In genomic region chr22:23090079-23090835, GRCh38 we compare ENCODE assay signal across 22 cellular contexts.
"Had no signal": no experiment of that assay in that cellular context is flagged by ENCODE, and none has a peak within 500 bp of the region (broad histone marks: within the 10 kb centered on the region; RNA-seq: fewer than 3 reads in every experiment).

No MANE protein-coding gene starts in this region.

- H3K36me3 ChIP-seq: esophagus squamous epithelium, left ventricle myocardium inferior, lower lobe of right lung, neural progenitor cell, pancreas, suprapubic skin, thyroid gland, uterus had no signal

- DNase-seq: dermis blood vessel endothelial cell; esophagus squamous epithelium; foreskin fibroblast; head of caudate nucleus; kidney; left cardiac atrium; left ventricle myocardium inferior; lower lobe of right lung; natural killer cell; occipital lobe; pancreas; right cardiac atrium; small intestine; stimulated activated CD4-positive, alpha-beta T cell treated with anti-CD3 and anti-CD28 coated beads, Interleukin-12 subunit alpha, Interleukin-12 subunit beta, amount 100 ng/mL, for 4 hours; stimulated activated CD4-positive, alpha-beta T cell treated with anti-CD3 and anti-CD28 coated beads, Interleukin-2, amount 100 ng/mL, for 48 hours; stimulated activated naive CD4-positive, alpha-beta T cell treated with Interleukin-2 at 50 U/mL for 16 hours; thyroid gland; uterus had no signal

- H3K9ac ChIP-seq: neural progenitor cell had no signal

- ATAC-seq: gastroesophageal sphincter, left cardiac atrium, lower lobe of right lung, natural killer cell, pancreas, right cardiac atrium had no signal

- H3K4me2 ChIP-seq: hepatocyte, neural progenitor cell had no signal

- H3K4me1 ChIP-seq: left ventricle myocardium inferior, lower lobe of right lung, pancreas, uterus had no signal

- H3K4me3 ChIP-seq: esophagus squamous epithelium, gastroesophageal sphincter, hepatocyte, left ventricle myocardium inferior, lower lobe of right lung, neural progenitor cell, pancreas, suprapubic skin, thyroid gland, uterus had no signal

- H3K9me3 ChIP-seq: esophagus squamous epithelium, gastroesophageal sphincter, left ventricle myocardium inferior, lower lobe of right lung, pancreas, suprapubic skin, thyroid gland, uterus had no signal

- H3K27ac ChIP-seq: esophagus squamous epithelium, gastroesophageal sphincter, hepatocyte, left ventricle myocardium inferior, lower lobe of right lung, neural progenitor cell, pancreas, suprapubic skin, thyroid gland, uterus had no signal

- H3K27me3 ChIP-seq: esophagus squamous epithelium, gastroesophageal sphincter, hepatocyte, neural progenitor cell, pancreas, suprapubic skin, thyroid gland, uterus had no signal
